In the genomic region with DNA sequence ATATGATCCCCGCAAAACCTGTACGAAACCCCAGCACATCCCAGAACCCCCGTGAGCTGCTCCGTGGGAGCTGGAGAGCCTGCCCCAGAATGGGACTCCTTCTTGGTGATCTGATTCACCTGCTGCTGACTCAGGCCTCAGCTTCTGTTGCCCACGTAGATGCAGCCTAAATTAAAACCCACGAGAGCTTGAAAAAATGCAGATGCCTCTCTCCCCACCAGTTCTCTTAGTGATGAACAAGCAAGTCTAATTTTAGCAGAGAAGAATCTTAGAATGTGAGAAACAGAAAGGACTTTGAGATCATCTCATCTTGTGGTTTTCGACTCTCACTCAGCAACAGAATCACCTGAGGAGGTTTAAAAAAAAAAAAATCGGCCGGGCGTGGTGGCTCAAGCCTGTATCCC, we compare ENCODE assay signal across 11 cellular contexts. TPM values are rescaled to one million over a fixed set of nuclear protein-coding genes. Genes with fewer than 3 reads are reported as not detected.
DNase-seq lines count a peak whose midpoint lies in the region; ATAC-seq and TF ChIP-seq lines count a peak whose summit lies in the region.
"Had no signal": no experiment of that assay in that cellular context is flagged by ENCODE, and none has a peak within 500 bp of the region (broad histone marks: within the 10 kb centered on the region; RNA-seq: fewer than 3 reads in every experiment).

No MANE protein-coding gene starts in this region.

- H3K36me3 Mint-ChIP-seq in activated CD4-positive, alpha-beta T cell treated with anti-CD3 and anti-CD28 coated beads for 36 hours (ENCODE audit: low read depth), result no peaks in the 10 kb centered on the region
- no peaks in the 10 kb centered on the region for H3K36me3 Mint-ChIP-seq in activated CD8-positive, alpha-beta T cell treated with anti-CD3 and anti-CD28 coated beads, Interleukin-2, amount 10 ng/mL, durations not matched to agents 7 days and 5 days (ENCODE audit: low read depth)

- H3K9me3 ChIP-seq in spleen, result no peaks in the 10 kb centered on the region
- H3K9me3 ChIP-seq: body of pancreas had no signal

- POLR2A ChIA-PET in activated CD4-positive, alpha-beta T cell treated with anti-CD3 and anti-CD28 coated beads for 36 hours (lab: Charles Lee), result interaction anchor here (0.5 to 0.6 kb wide), 3 partner anchors 293 to 1587 kb away, joined by 4 read pairs; no protein-coding TSS in a partner anchor
- POLR2A ChIA-PET in activated CD8-positive, alpha-beta T cell treated with anti-CD3 and anti-CD28 coated beads, Interleukin-2, amount 10 ng/mL, durations not matched to agents 7 days and 5 days (lab: Charles Lee), result interaction anchor here (1.5 kb wide), 1 partner anchor 10 kb away, joined by 3 read pairs; no protein-coding TSS in a partner anchor

- DNase-seq in activated CD4-positive, alpha-beta T cell treated with anti-CD3 and anti-CD28 coated beads for 36 hours, result peak; percentile 48
- no peak for DNase-seq in activated CD4-positive, alpha-beta T cell treated with anti-CD3 and anti-CD28 coated beads, Interleukin-2, amount 50 U/mL, for 1 hour
- DNase-seq in activated CD8-positive, alpha-beta T cell treated with anti-CD3 and anti-CD28 coated beads, Interleukin-2, amount 10 ng/mL, durations not matched to agents 7 days and 5 days, result no peak
- peak; percentile 22 for DNase-seq in spleen
- DNase-seq in NAMALWA (ENCODE audit: low spot score), result no peak
- no peak for DNase-seq in COR-L47 (lab: John Stamatoyannopoulos, UW)
- DNase-seq in cerebellum (ENCODE audit: low spot score), result no peak
- DNase-seq: body of pancreas had no signal

- peaks cover 19% of the 10 kb centered on the region for H3K27me3 Mint-ChIP-seq in activated CD4-positive, alpha-beta T cell treated with anti-CD3 and anti-CD28 coated beads for 36 hours
- H3K27me3 Mint-ChIP-seq in activated CD8-positive, alpha-beta T cell treated with anti-CD3 and anti-CD28 coated beads, Interleukin-2, amount 10 ng/mL, durations not matched to agents 7 days and 5 days (ENCODE audit: low read depth), result peaks cover 14% of the 10 kb centered on the region

- CTCF ChIA-PET in activated CD4-positive, alpha-beta T cell treated with anti-CD3 and anti-CD28 coated beads for 36 hours (lab: Charles Lee), result interaction anchor here (0.6 kb wide), 1 partner anchor 59 kb away, joined by 3 read pairs; no protein-coding TSS in a partner anchor
- CTCF ChIA-PET in activated CD8-positive, alpha-beta T cell treated with anti-CD3 and anti-CD28 coated beads, Interleukin-2, amount 10 ng/mL, durations not matched to agents 7 days and 5 days (lab: Charles Lee), result interaction anchor here (1.2 kb wide), 1 partner anchor 90 kb away, joined by 3 read pairs; no protein-coding TSS in a partner anchor

- H3K4me3 Mint-ChIP-seq in activated CD4-positive, alpha-beta T cell treated with anti-CD3 and anti-CD28 coated beads for 36 hours, result no peak overlapping the region
- peak overlapping the region; percentile 5 for H3K4me3 Mint-ChIP-seq in activated CD8-positive, alpha-beta T cell treated with anti-CD3 and anti-CD28 coated beads, Interleukin-2, amount 10 ng/mL, durations not matched to agents 7 days and 5 days

- peak; percentile 89 for ATAC-seq in activated CD4-positive, alpha-beta T cell treated with anti-CD3 and anti-CD28 coated beads for 36 hours
- ATAC-seq in HG02642 (IDR thresholded peaks at IDR 0.05; ENCODE audit: poor library complexity, unreplicated experiment), result peak; percentile 47
- peak; percentile 44 for ATAC-seq in activated CD8-positive, alpha-beta T cell treated with anti-CD3 and anti-CD28 coated beads, Interleukin-2, amount 10 ng/mL, durations not matched to agents 7 days and 5 days
- ATAC-seq: body of pancreas, HCT116, left lobe of liver had no signal

- H3K9me3 Mint-ChIP-seq in activated CD4-positive, alpha-beta T cell treated with anti-CD3 and anti-CD28 coated beads for 36 hours (ENCODE audit: low read depth), result no peaks in the 10 kb centered on the region
- H3K9me3 Mint-ChIP-seq in activated CD8-positive, alpha-beta T cell treated with anti-CD3 and anti-CD28 coated beads, Interleukin-2, amount 10 ng/mL, durations not matched to agents 7 days and 5 days (ENCODE audit: insufficient read depth), result no peaks in the 10 kb centered on the region

- peaks cover 10% of the 10 kb centered on the region for H3K4me1 Mint-ChIP-seq in activated CD4-positive, alpha-beta T cell treated with anti-CD3 and anti-CD28 coated beads for 36 hours
- H3K4me1 Mint-ChIP-seq in activated CD8-positive, alpha-beta T cell treated with anti-CD3 and anti-CD28 coated beads, Interleukin-2, amount 10 ng/mL, durations not matched to agents 7 days and 5 days (ENCODE audit: low read depth), result peaks cover 16% of the 10 kb centered on the region

- H3K27me3 ChIP-seq in spleen (replicated peaks in 1 of 7), result peaks cover 0 to 25% (median 0%) of the 10 kb centered on the region in 7 donors
- H3K27me3 ChIP-seq: body of pancreas had no signal

- no peak overlapping the region for H3K4me3 ChIP-seq in spleen
- H3K4me3 ChIP-seq: body of pancreas had no signal

- no peak for TF ChIP-seq POLR2A in spleen (IDR thresholded peaks at IDR 0.05)

- intact Hi-C loops in activated CD4-positive, alpha-beta T cell treated with anti-CD3 and anti-CD28 coated beads for 36 hours (cut with DNase I, micrococcal nuclease), result no loop called here
- intact Hi-C loops in spleen (cut with DNase I; ENCODE audit: low total_unique reads), result no loop called here

- peaks cover 0 to 42% (median 16%) of the 10 kb centered on the region in 6 donors for H3K4me1 ChIP-seq in spleen

- no peaks in the 10 kb centered on the region for H3K36me3 ChIP-seq in spleen

- H3K27ac Mint-ChIP-seq in activated CD4-positive, alpha-beta T cell treated with anti-CD3 and anti-CD28 coated beads for 36 hours, result peak overlapping the region; percentile 38
- peak overlapping the region; percentile 45 for H3K27ac Mint-ChIP-seq in activated CD8-positive, alpha-beta T cell treated with anti-CD3 and anti-CD28 coated beads, Interleukin-2, amount 10 ng/mL, durations not matched to agents 7 days and 5 days

- no peak for TF ChIP-seq CTCF in spleen (IDR thresholded peaks at IDR 0.05 in 8 of 11, conservative IDR thresholded peaks at IDR 0.05 in 3 of 11)

- H3K27ac ChIP-seq in spleen, result peak overlapping the region in 1 of 8 donors; percentile 78

- 52 to 72% (median 69%) methylated on average over 10 of the region's 10 CpGs for WGBS in spleen, 5 donors

RNA-seq across cellular contexts. Expression of gene TMOD1, which starts 57.6 kb away (rescaled TPM):
- 1 to 10 TPM; 1.3 to 1.5 TPM for total RNA-seq in activated CD4-positive, alpha-beta T cell treated with anti-CD3 and anti-CD28 coated beads for 36 hours
- total RNA-seq in activated CD8-positive, alpha-beta T cell treated with anti-CD3 and anti-CD28 coated beads, Interleukin-2, amount 10 ng/mL, durations not matched to agents 7 days and 5 days, result under 1 TPM; 0.16 to 0.29 TPM
- 1 to 10 TPM; 1.6 to 5.8 (median 2.4) TPM for total RNA-seq in spleen
- 1 to 10 TPM; 2.4 to 4.0 (median 3.1) TPM for polyA plus RNA-seq in spleen
- total RNA-seq in cerebellum, result 5.4 TPM

Comparison
In these comparisons a context has a peak if more than half of its experiments do, and no peak if none do; other contexts are left out.
1. DNase-seq: peak in activated CD4-positive, alpha-beta T cell treated with anti-CD3 and anti-CD28 coated beads for 36 hours (single experiment) and spleen (single experiment); none in activated CD4-positive, alpha-beta T cell treated with anti-CD3 and anti-CD28 coated beads, Interleukin-2, amount 50 U/mL, for 1 hour (single experiment), activated CD8-positive, alpha-beta T cell treated with anti-CD3 and anti-CD28 coated beads, Interleukin-2, amount 10 ng/mL, durations not matched to agents 7 days and 5 days (single experiment), NAMALWA (single experiment), COR-L47 (single experiment) and cerebellum (single experiment).
2. Peak in every context shown above with its lines, with median percentiles within 50 percentile points of each other: ATAC-seq.